In the genomic region with DNA sequence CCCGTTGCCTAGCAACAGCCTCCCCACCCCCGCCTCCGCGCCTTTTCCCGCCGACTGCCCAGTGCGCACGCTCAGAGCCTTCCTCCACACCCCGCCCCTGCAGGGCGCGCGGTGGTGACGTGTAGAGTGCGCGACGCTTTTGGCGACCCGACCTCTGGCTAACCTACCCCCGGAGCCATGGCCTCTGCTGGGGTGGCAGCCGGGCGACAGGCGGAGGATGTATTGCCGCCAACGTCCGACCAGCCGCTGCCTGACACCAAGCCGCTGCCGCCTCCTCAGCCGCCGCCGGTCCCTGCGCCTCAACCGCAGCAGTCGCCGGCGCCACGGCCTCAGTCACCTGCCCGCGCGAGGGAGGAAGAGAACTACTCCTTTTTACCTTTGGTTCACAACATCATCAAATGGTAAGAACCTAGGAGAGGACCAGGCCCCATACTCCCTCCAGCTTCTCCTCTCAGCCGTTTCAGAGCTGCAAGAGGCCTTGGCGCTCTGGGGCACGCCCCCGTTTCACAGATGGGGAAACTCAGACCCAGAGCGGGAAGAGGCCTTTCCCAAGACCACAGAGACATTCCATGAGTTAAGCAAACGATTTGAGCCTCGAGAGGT, we compare ENCODE assay signal across 8 cellular contexts. TPM values are rescaled to one million over a fixed set of nuclear protein-coding genes. Genes with fewer than 3 reads are reported as not detected.
DNase-seq lines count a peak whose midpoint lies in the region; ATAC-seq and TF ChIP-seq lines count a peak whose summit lies in the region.

A gene with protein sequence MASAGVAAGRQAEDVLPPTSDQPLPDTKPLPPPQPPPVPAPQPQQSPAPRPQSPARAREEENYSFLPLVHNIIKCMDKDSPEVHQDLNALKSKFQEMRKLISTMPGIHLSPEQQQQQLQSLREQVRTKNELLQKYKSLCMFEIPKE (plus strand): TSS at position 136 of the 603 bp plus-strand sequence. CDS start 42 bp downstream, at position 178.

- H3K27me3 ChIP-seq in lung (ENCODE audit: control insufficient read depth, insufficient read depth) = no peaks in the 10 kb centered on the region

- H3K9me3 ChIP-seq in lung (ENCODE audit: control insufficient read depth in 2 of 2, insufficient read depth in 1 of 2, low read length in 1 of 2) = no peaks in the 10 kb centered on the region

- H3K36me3 ChIP-seq in lung (ENCODE audit: control insufficient read depth in 2 of 2, insufficient read depth in 2 of 2, low read length in 2 of 2) = peaks cover 0 to 2% of the 10 kb centered on the region in 2 donors

- ATAC-seq in GM19324 (IDR thresholded peaks at IDR 0.05; ENCODE audit: low FRiP score, unreplicated experiment) = peak; percentile 77
- ATAC-seq in lung (ENCODE audit: insufficient read depth, low FRiP score) = peak; percentile 93

- peak within 1 kb of the TSS; percentile 86 to 97 for H3K27ac ChIP-seq in lung (ENCODE audit: low read depth in 1 of 2, low read length in 1 of 2)

- no peak for TF ChIP-seq CTCF in lung (IDR thresholded peaks at IDR 0.05; ENCODE audit: control extremely low read depth, extremely low read depth)

- peak; percentile 22 to 44 for DNase-seq in AML-193 (lab: John Stamatoyannopoulos, UW)
- DNase-seq in HS-27A (ENCODE audit: low read depth) = peak; percentile 86
- peak; percentile 59 for DNase-seq in NK-92 (lab: John Stamatoyannopoulos, UW; ENCODE audit: unreplicated experiment)
- peak; percentile 98 for DNase-seq in activated CD8-positive, alpha-beta memory T cell treated with anti-CD3 and anti-CD28 coated beads for 24 hours
- peak; percentile 93 for DNase-seq in effector CD4-positive, alpha-beta T cell
- DNase-seq in lung (ENCODE audit: low spot score) = peak; percentile 91
- peak; percentile 86 to 97 (median 90) for DNase-seq in stimulated activated CD4-positive, alpha-beta T cell treated with anti-CD3 and anti-CD28 coated beads, TNF-alpha, amount 100 ng/mL, for 1 hour (ENCODE audit: low read depth in 3 of 3, low spot score in 1 of 3)

- WGBS in lung, 2 donors = 0% methylated on average over 41 to 47 of the region's 47 CpGs

- peaks cover 4 to 8% of the 10 kb centered on the region in 2 donors for H3K4me1 ChIP-seq in lung (ENCODE audit: control insufficient read depth in 2 of 2, insufficient read depth in 2 of 2, low read length in 2 of 2)

- H3K4me3 ChIP-seq in lung = peak within 1 kb of the TSS; percentile 86

RNA-seq across cellular contexts. Expression of the gene that starts here (rescaled TPM):
- 10 to 100 TPM; 14.2 to 15.4 TPM for total RNA-seq in lung
- 10 to 100 TPM; 10.8 to 12.4 TPM for polyA plus RNA-seq in lung

Comparison
In these comparisons a context has a peak if more than half of its experiments do, and no peak if none do; other contexts are left out.
1. Peak in every context shown above with its lines: DNase-seq, ATAC-seq, H3K4me3 ChIP-seq and H3K27ac ChIP-seq.
2. DNase-seq: peak in every context shown above with its lines; median percentile 98 in activated CD8-positive, alpha-beta memory T cell treated with anti-CD3 and anti-CD28 coated beads for 24 hours; 93 in effector CD4-positive, alpha-beta T cell; 91 in lung; 90 in stimulated activated CD4-positive, alpha-beta T cell treated with anti-CD3 and anti-CD28 coated beads, TNF-alpha, amount 100 ng/mL, for 1 hour; 86 in HS-27A; 59 in NK-92; 33 in AML-193.